Comparison of ENCODE assay signal across 8 cellular contexts in genomic region chr2:36966370-36967235, GRCh38. TPM values are rescaled to one million over a fixed set of nuclear protein-coding genes. Genes with fewer than 3 reads are reported as not detected.
DNase-seq lines count a peak whose midpoint lies in the region; ATAC-seq, FAIRE-seq and TF ChIP-seq lines count a peak whose summit lies in the region.

STRN (minus strand) TSS chr2:36966536; CDS start chr2:36966463, 73 bp downstream.

- H3K9ac ChIP-seq in HepG2 (ENCODE audit: insufficient read depth, low read depth, low read length), result peak within 1 kb of the TSS; percentile 80

- TF ChIP-seq POLR2A in HepG2 (IDR thresholded peaks at IDR 0.05; ENCODE audit: insufficient read depth in 1 of 2, low read depth in 2 of 2, low read length in 2 of 2), result peak; percentile 76 to 78

- ATAC-seq in GM19395 (IDR thresholded peaks at IDR 0.05; ENCODE audit: unreplicated experiment) (peak; percentile 96), HG03558 (IDR thresholded peaks at IDR 0.05; ENCODE audit: extremely low read depth, unreplicated experiment) (peak; percentile 95), HepG2 (peak; percentile 96)

- peak within 1 kb of the TSS; percentile 98 for H3K4me2 ChIP-seq in HepG2 (ENCODE audit: low read depth, low read length)

- peak within 1 kb of the TSS; percentile 90 for H2AFZ ChIP-seq in HepG2 (ENCODE audit: low read length)

- in situ Hi-C loops in HepG2 (cut with HindIII; ENCODE audit: extremely low pct_ligation_motif_present, low pct_unique_long_range_greater_than_20kb), result no loop called here

- TF ChIP-seq CTCF in C4-2B (conservative IDR thresholded peaks at IDR 0.05), result no peak
- TF ChIP-seq CTCF in HepG2 (CRISPR knock-in tag; IDR thresholded peaks at IDR 0.05), result no peak; the same call in 1 of the 2 replicates

- peak within 1 kb of the TSS; percentile 91 for H3K27ac ChIP-seq in C4-2B
- peak within 1 kb of the TSS; percentile 77 for H3K27ac ChIP-seq in HepG2 (ENCODE audit: extremely low read length, insufficient read depth, low read length)

- H3K27me3 ChIP-seq in HepG2 (ENCODE audit: control insufficient read depth in 1 of 2, insufficient read depth in 2 of 2, low read length in 2 of 2), result no peaks in the 10 kb centered on the region; a peak in 1 of 5 replicates

- CTCF ChIA-PET in HepG2 (lab: Yijun Ruan, JAX; ENCODE audit: low intra/inter-chr PET ratio, low total read pairs), result no interaction called here

- peaks cover 41% of the 10 kb centered on the region for H3K4me1 ChIP-seq in HepG2 (ENCODE audit: insufficient read depth, low read length)

- no peaks in the 10 kb centered on the region for H3K9me3 ChIP-seq in HepG2 (ENCODE audit: low read length)

- H3K79me2 ChIP-seq in HepG2 (ENCODE audit: insufficient read depth, low read length), result peaks cover 24% of the 10 kb centered on the region

- H3K4me3 ChIP-seq in HepG2 (replicated peaks in 1 of 3; ENCODE audit: insufficient read depth in 1 of 3, low read depth in 2 of 3, low read length in 3 of 3), result peak within 1 kb of the TSS; percentile 88 to 100 (median 97)

- no peaks in the 10 kb centered on the region for H4K20me1 ChIP-seq in HepG2 (ENCODE audit: insufficient read depth, low read length)

- intact Hi-C loops in HepG2 (cut with micrococcal nuclease; ENCODE audit: unreplicated experiment), result loop anchor here (1.0 to 5.0 kb wide), 3 partner anchors 22 to 116 kb away; partner anchors contain the start of genes GPATCH11 and HEATR5B

- TF ChIP-seq EP300 in HepG2 (IDR thresholded peaks at IDR 0.05; ENCODE audit: low read depth in 2 of 2, low read length in 2 of 2), result no peak; a peak in 1 of 4 replicates
- no peak for TF ChIP-seq EP300 in HepG2 (CRISPR knock-in tag; IDR thresholded peaks at IDR 0.05; ENCODE audit: borderline replicate concordance)

- POLR2A ChIA-PET in HepG2 (lab: Yijun Ruan, JAX), result interaction anchor here (0.7 to 1.2 kb wide), 2 partner anchors 8 to 10 kb away, joined by 3 read pairs; no protein-coding TSS in a partner anchor

- no peak for FAIRE-seq in HepG2 (lab: Jason Lieb, UNC)

- no peaks in the 10 kb centered on the region for H3K36me3 ChIP-seq in HepG2 (replicated peaks in 1 of 2; ENCODE audit: control insufficient read depth in 1 of 2, insufficient read depth in 2 of 2, low read length in 2 of 2)

- WGBS in HepG2 (ENCODE audit: low lambda C conversion rate), result under 1% methylated on average over 36 of the region's 91 CpGs

- TF ChIP-seq RAD21 in HepG2 (CRISPR knock-in tag; IDR thresholded peaks at IDR 0.05), result peak; percentile 58

- no TSS peak for BruUV-seq in HepG2 (replicated peaks; lab: Mats Ljungman, UMichigan)

- DNase-seq in NCI-H748 (lab: John Stamatoyannopoulos, UW; ENCODE audit: unreplicated experiment) (peak; percentile 93), dedifferentiated amniotic fluid mesenchymal stem cell (ENCODE audit: extremely low spot score) (peak; percentile 94), HepG2 (ENCODE audit: low spot score) (peak; percentile 93)
- DNase-seq in activated CD4-positive, alpha-beta T cell treated with anti-CD3 and anti-CD28 coated beads, Interleukin-2, amount 50 U/mL, for 1 hour, result peak; percentile 97
- DNase-seq in stimulated activated CD4-positive, alpha-beta T cell treated with anti-CD3 and anti-CD28 coated beads, Interleukin-2, amount 100 ng/mL, for 48 hours, result peak; percentile 94 to 96

TF ChIP-seq in HepG2, 621 proteins besides CTCF, POLR2A, EP300 and RAD21 (continues in another document):
- peak; percentile 54; the same call in 1 of the 2 replicates for TF ChIP-seq ZMYM2 (CRISPR knock-in tag; IDR thresholded peaks at IDR 0.05)
- no peak for TF ChIP-seq TCF12 (IDR thresholded peaks at IDR 0.05)
- 0 out of 2 replicates have a peak, but pooled peaks have one; percentile 64 for TF ChIP-seq TCF12 (CRISPR knock-in tag; IDR thresholded peaks at IDR 0.05)
- TF ChIP-seq ZNF282 (IDR thresholded peaks at IDR 0.05; ENCODE audit: partially characterized antibody), result no peak
- TF ChIP-seq ZSCAN9 (CRISPR knock-in tag; IDR thresholded peaks at IDR 0.05; ENCODE audit: borderline replicate concordance), result no peak
- TF ChIP-seq PBX3 (CRISPR knock-in tag; IDR thresholded peaks at IDR 0.05; ENCODE audit: borderline replicate concordance), result no peak
- TF ChIP-seq MZF1 (CRISPR knock-in tag; IDR thresholded peaks at IDR 0.05; ENCODE audit: borderline replicate concordance), result no peak
- TF ChIP-seq PRPF4 (IDR thresholded peaks at IDR 0.05; ENCODE audit: low read depth, low read length, poor library complexity, severe bottlenecking), result no peak
- TF ChIP-seq AHDC1 (CRISPR knock-in tag; IDR thresholded peaks at IDR 0.05; ENCODE audit: borderline replicate concordance), result peak; percentile 44; the same call in 1 of the 2 replicates
- peak; percentile 69; the same call in 1 of the 2 replicates for TF ChIP-seq GATAD1 (CRISPR knock-in tag; IDR thresholded peaks at IDR 0.05)

RNA-seq across cellular contexts. Expression of gene STRN, which starts in this region (rescaled TPM):
- total RNA-seq in HepG2 (2016; rRNA removed; fragmentation: Illumina TruSeq; extraction: Trizol), result 19.3 and 28.4 TPM in 2 replicates
- total RNA-seq in HepG2 (2016; cell fraction: cytosol; rRNA removed; fragmentation: Illumina TruSeq; extraction: Trizol; ENCODE audit: low read depth), result 2.6 and 3.9 TPM in 2 replicates
- 18.1 and 28.1 TPM in 2 replicates for total RNA-seq in HepG2 (2016; cell fraction: insoluble cytoplasmic fraction; rRNA removed; fragmentation: Illumina TruSeq; extraction: Trizol)
- total RNA-seq in HepG2 (2016; cell fraction: membrane; rRNA removed; fragmentation: Illumina TruSeq; extraction: Trizol), result 4.7 and 5.6 TPM in 2 replicates
- total RNA-seq in HepG2 (2016; cell fraction: nucleus; rRNA removed; fragmentation: Illumina TruSeq; extraction: Trizol), result 13.5 and 15.6 TPM in 2 replicates
- 8.8 and 10.4 TPM in 2 replicates for polyA plus RNA-seq in HepG2 (2011; rRNA removed)
- polyA plus RNA-seq in HepG2 (2011; cell fraction: cytosol; rRNA removed), result 4.5 and 5.8 TPM in 2 replicates
- polyA plus RNA-seq in HepG2 (2011; cell fraction: nucleus; rRNA removed), result 7.3 and 7.7 TPM in 2 replicates
- 9.5 and 11.1 TPM in 2 replicates for polyA plus RNA-seq in HepG2 (2012)
- polyA plus RNA-seq in HepG2 (2016; cell fraction: cytosol; fragmentation: Illumina TruSeq; extraction: Trizol; ENCODE audit: low read depth), result 0.25 and 0.29 TPM in 2 replicates
- polyA plus RNA-seq in HepG2 (2016; cell fraction: insoluble cytoplasmic fraction; fragmentation: Illumina TruSeq; extraction: Trizol; ENCODE audit: low read depth), result 12.8 and 13.6 TPM in 2 replicates
- 1.2 and 1.6 TPM in 2 replicates for polyA plus RNA-seq in HepG2 (2016; cell fraction: membrane; fragmentation: Illumina TruSeq; extraction: Trizol; ENCODE audit: low read depth)
- 8.9 and 9.6 TPM in 2 replicates for polyA plus RNA-seq in HepG2 (2016; cell fraction: nucleus; fragmentation: Illumina TruSeq; extraction: Trizol; ENCODE audit: insufficient read depth, low read depth)
- polyA minus RNA-seq in HepG2 (2011; rRNA and poly(A)+ RNA removed; ENCODE audit: low replicate concordance), result 20.8 and 25.5 TPM in 2 replicates
- polyA minus RNA-seq in HepG2 (2011; cell fraction: cytosol; rRNA and poly(A)+ RNA removed), result 17.0 and 22.1 TPM in 2 replicates
- 30.6 and 31.7 TPM in 2 replicates for polyA minus RNA-seq in HepG2 (2011; cell fraction: nucleus; rRNA and poly(A)+ RNA removed)

Comparison
In these comparisons a context has a peak if more than half of its experiments do, and no peak if none do; other contexts are left out.
1. Peak in every context shown above with its lines: DNase-seq, ATAC-seq, H3K4me3 ChIP-seq and H3K27ac ChIP-seq.